Comparison of ENCODE assay signal across 1 cellular context in genomic region chr15:74417670-74418069, GRCh38.
TF ChIP-seq lines count a peak whose summit lies in the region.

No MANE protein-coding gene starts in this region.

TF ChIP-seq in IMR-90, 13 proteins besides CTCF, POLR2A, EP300 and RAD21:
- TF ChIP-seq RFX5 (IDR thresholded peaks at IDR 0.05; ENCODE audit: low read depth, low read length) (no peak), FOS (IDR thresholded peaks at IDR 0.05; ENCODE audit: low read depth, low read length) (no peak), BHLHE40 (IDR thresholded peaks at IDR 0.05; ENCODE audit: low read depth, low read length) (no peak), MXI1 (IDR thresholded peaks at IDR 0.05; ENCODE audit: borderline replicate concordance, low read depth, low read length) (no peak), CEBPB (IDR thresholded peaks at IDR 0.05; ENCODE audit: low read depth, low read length) (no peak), MAZ (IDR thresholded peaks at IDR 0.05; ENCODE audit: borderline replicate concordance, low read depth, low read length) (no peak), NFE2L2 (IDR thresholded peaks at IDR 0.05; ENCODE audit: low read depth, low read length) (no peak), RCOR1 (IDR thresholded peaks at IDR 0.05; ENCODE audit: insufficient replicate concordance, low read length) (no peak), ELK1 (IDR thresholded peaks at IDR 0.05; ENCODE audit: borderline replicate concordance, low read depth, low read length) (no peak), SMC3 (IDR thresholded peaks at IDR 0.05; ENCODE audit: low read depth, low read length) (no peak), MAFK (IDR thresholded peaks at IDR 0.05; ENCODE audit: low read depth, low read length) (no peak), CHD1 (IDR thresholded peaks at IDR 0.05; ENCODE audit: low read depth, low read length) (no peak), USF2 (IDR thresholded peaks at IDR 0.05; ENCODE audit: low read depth, low read length) (no peak)
